In genomic region chr11:122748968-122749687, GRCh38 we compare ENCODE assay signal across 10 cellular contexts.
DNase-seq lines count a peak whose midpoint lies in the region; ATAC-seq and TF ChIP-seq lines count a peak whose summit lies in the region.
"Had no signal": no experiment of that assay in that cellular context is flagged by ENCODE, and none has a peak within 500 bp of the region (broad histone marks: within the 10 kb centered on the region; RNA-seq: fewer than 3 reads in every experiment).

No MANE protein-coding gene starts in this region.

- no peak for TF ChIP-seq CTCF in PC-3 (conservative IDR thresholded peaks at IDR 0.05; ENCODE audit: low read depth, low read length)
- no peak for TF ChIP-seq CTCF in right lobe of liver (IDR thresholded peaks at IDR 0.05)
- TF ChIP-seq CTCF in vagina (IDR thresholded peaks at IDR 0.05): no peak

- H3K9me3 ChIP-seq in PC-3 (ENCODE audit: low read length): no peaks in the 10 kb centered on the region
- no peaks in the 10 kb centered on the region for H3K9me3 ChIP-seq in right lobe of liver
- no peaks in the 10 kb centered on the region for H3K9me3 ChIP-seq in vagina
- H3K9me3 ChIP-seq: body of pancreas, tibial nerve had no signal

- H3K27ac ChIP-seq in PC-3 (ENCODE audit: low read length) (peak overlapping the region; percentile 12), right lobe of liver (peak overlapping the region in 1 of 3 donors; percentile 22), vagina (no peak overlapping the region)

- H3K4me3 ChIP-seq in PC-3 (ENCODE audit: low read length): no peak overlapping the region
- no peak overlapping the region for H3K4me3 ChIP-seq in right lobe of liver
- no peak overlapping the region for H3K4me3 ChIP-seq in vagina
- H3K4me3 ChIP-seq: body of pancreas, tibial nerve had no signal

- H3K9me2 ChIP-seq in PC-3 (replicated peaks; ENCODE audit: low read length): no peaks in the 10 kb centered on the region

- POLR2A ChIA-PET in PC-3 (lab: Charles Lee; ENCODE audit: unreplicated experiment): no interaction called here

- 48% methylated on average over 5 of the region's 6 CpGs for WGBS in right lobe of liver (ENCODE audit: insufficient coverage, low coverage, low lambda C conversion rate, missing lambda C conversion rate)

- H3K9me3 Mint-ChIP-seq in activated naive CD8-positive, alpha-beta T cell treated with anti-CD3 and anti-CD28 coated beads, Interleukin-2, amount 50 U/mL, for 24 hours: no peaks in the 10 kb centered on the region

- H3K36me3 ChIP-seq in PC-3 (ENCODE audit: low read depth, low read length) (no peaks in the 10 kb centered on the region), right lobe of liver (no peaks in the 10 kb centered on the region), vagina (no peaks in the 10 kb centered on the region)
- H3K36me3 ChIP-seq: tibial nerve had no signal

- intact Hi-C loops in PC-3 (cut with micrococcal nuclease): no loop called here
- intact Hi-C loops in right lobe of liver (cut with DNase I): no loop called here
- intact Hi-C loops in vagina (cut with DNase I): no loop called here

- no peak overlapping the region for H3K9ac ChIP-seq in PC-3 (ENCODE audit: low read length)

- no peaks in the 10 kb centered on the region for H4K20me1 ChIP-seq in PC-3 (ENCODE audit: low read length)

- DNase-seq in SKM-1 treated with dmso at 0.1 percent for 144 hours (lab: John Stamatoyannopoulos, UW; ENCODE audit: unreplicated experiment) (peak; percentile 46), SKM-1 (lab: John Stamatoyannopoulos, UW; ENCODE audit: unreplicated experiment) (no peak), PC-3 (peak; percentile 86), right lobe of liver (no peak), superior temporal gyrus (ENCODE audit: extremely low spot score) (peak; percentile 69), vagina (ENCODE audit: extremely low spot score in 2 of 2) (no peak)
- DNase-seq in activated naive CD8-positive, alpha-beta T cell treated with anti-CD3 and anti-CD28 coated beads, Interleukin-2, amount 50 U/mL, for 24 hours: peak; percentile 49

- H3K4me2 ChIP-seq in PC-3 (ENCODE audit: low read length): peak overlapping the region; percentile 12

- 0 out of 2 replicates have a peak, but pooled peaks cover 5% of the 10 kb centered on the region for H3K79me2 ChIP-seq in PC-3 (ENCODE audit: low read length)

- no peak overlapping the region for H3K27ac Mint-ChIP-seq in activated naive CD8-positive, alpha-beta T cell treated with anti-CD3 and anti-CD28 coated beads, Interleukin-2, amount 50 U/mL, for 24 hours

- CTCF ChIA-PET in PC-3 (lab: Charles Lee): no interaction called here

- H3K27me3 ChIP-seq in PC-3 (ENCODE audit: low read length): no peaks in the 10 kb centered on the region
- H3K27me3 ChIP-seq in right lobe of liver: no peaks in the 10 kb centered on the region
- H3K27me3 ChIP-seq in vagina: no peaks in the 10 kb centered on the region
- H3K27me3 ChIP-seq: body of pancreas, tibial nerve had no signal

- peak; percentile 84 for ATAC-seq in HG02973 (IDR thresholded peaks at IDR 0.05; ENCODE audit: unreplicated experiment)
- peak; percentile 94 for ATAC-seq in PC-3
- peak; percentile 87 for ATAC-seq in activated naive CD8-positive, alpha-beta T cell treated with anti-CD3 and anti-CD28 coated beads, Interleukin-2, amount 50 U/mL, for 24 hours
- peak; percentile 70 to 80 (median 74) for ATAC-seq in right lobe of liver
- ATAC-seq: body of pancreas had no signal

- no peak overlapping the region for H2AFZ ChIP-seq in PC-3 (ENCODE audit: low read length)

- H3K4me1 ChIP-seq in PC-3 (ENCODE audit: insufficient read depth, low read length) (peaks cover 14% of the 10 kb centered on the region), right lobe of liver (no peaks in the 10 kb centered on the region), vagina (peaks cover 18% of the 10 kb centered on the region)
- H3K4me1 ChIP-seq: body of pancreas had no signal

- peak; percentile 34 for TF ChIP-seq POLR2A in right lobe of liver (IDR thresholded peaks at IDR 0.05)
- no peak for TF ChIP-seq POLR2A in vagina (IDR thresholded peaks at IDR 0.05)

- peaks cover 10% of the 10 kb centered on the region for H3K36me3 Mint-ChIP-seq in activated naive CD8-positive, alpha-beta T cell treated with anti-CD3 and anti-CD28 coated beads, Interleukin-2, amount 50 U/mL, for 24 hours (ENCODE audit: low read depth)

- H3K27me3 Mint-ChIP-seq in activated naive CD8-positive, alpha-beta T cell treated with anti-CD3 and anti-CD28 coated beads, Interleukin-2, amount 50 U/mL, for 24 hours: no peaks in the 10 kb centered on the region

- H3F3A ChIP-seq in PC-3 (ENCODE audit: low read length, unreplicated experiment): no peaks in the 10 kb centered on the region

- no TSS peak for BruUV-seq in PC-3 (replicated peaks; lab: Mats Ljungman, UMichigan)

- no peak overlapping the region for H3K4me3 Mint-ChIP-seq in activated naive CD8-positive, alpha-beta T cell treated with anti-CD3 and anti-CD28 coated beads, Interleukin-2, amount 50 U/mL, for 24 hours

- peaks cover 14% of the 10 kb centered on the region for H3K4me1 Mint-ChIP-seq in activated naive CD8-positive, alpha-beta T cell treated with anti-CD3 and anti-CD28 coated beads, Interleukin-2, amount 50 U/mL, for 24 hours

Comparison
In these comparisons a context has a peak if more than half of its experiments do, and no peak if none do; other contexts are left out.
1. DNase-seq: peak in SKM-1 treated with dmso at 0.1 percent for 144 hours (single experiment), PC-3 (single experiment), activated naive CD8-positive, alpha-beta T cell treated with anti-CD3 and anti-CD28 coated beads, Interleukin-2, amount 50 U/mL, for 24 hours (single experiment) and superior temporal gyrus (single experiment); none in SKM-1 (single experiment), right lobe of liver (0 of 3) and vagina (0 of 2).
2. Peak in every context shown above with its lines, with median percentiles within 50 percentile points of each other: ATAC-seq.